ENCODE assay signal across 12 cellular contexts in the genomic region with DNA sequence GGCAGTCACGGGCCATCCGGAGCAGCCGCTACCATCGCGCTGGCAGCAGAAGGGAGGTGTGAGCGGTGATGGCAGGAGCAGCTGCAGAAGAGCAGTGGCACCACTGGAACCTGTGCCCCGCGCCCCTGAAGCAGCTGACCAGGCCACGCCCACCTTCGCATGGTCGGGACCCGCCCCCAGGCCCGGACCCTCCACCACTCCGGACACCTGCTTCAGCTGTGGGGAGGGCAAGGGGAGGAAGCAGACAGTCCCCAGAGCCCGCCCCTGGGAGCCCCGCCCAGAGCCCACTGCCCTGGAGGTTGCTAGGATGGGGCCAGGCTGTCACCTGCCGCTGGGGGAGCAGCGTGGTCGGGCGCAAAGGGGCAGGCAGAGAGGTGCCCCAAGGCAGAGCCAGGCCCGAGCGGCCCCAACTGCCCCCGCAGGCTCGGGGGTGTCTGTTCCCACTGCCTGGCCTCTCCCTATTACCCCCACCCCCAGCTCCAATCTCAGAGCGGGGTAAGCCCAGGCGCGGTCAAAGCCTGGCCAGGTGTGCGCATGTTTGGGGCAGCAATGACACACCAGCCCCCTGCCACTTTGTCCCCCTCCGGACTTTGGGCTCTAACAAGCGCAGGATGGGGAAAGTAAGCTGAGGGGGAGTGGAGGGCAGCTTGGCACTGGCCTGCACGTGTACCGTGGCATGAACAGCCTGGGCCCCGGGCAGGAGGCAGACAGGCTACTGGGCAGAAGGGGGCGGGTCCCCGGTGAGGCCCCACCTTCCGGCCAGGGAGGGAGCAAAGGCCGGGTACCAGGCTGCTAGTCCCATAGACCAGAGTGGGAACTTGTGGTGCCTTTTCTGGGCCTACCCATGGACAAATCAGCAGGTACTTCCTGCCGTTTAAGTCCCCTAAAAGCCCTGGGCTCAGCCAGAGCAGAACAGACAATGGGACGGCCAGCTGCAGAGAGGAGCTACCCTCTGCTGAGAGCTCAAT. TPM values are rescaled to one million over a fixed set of nuclear protein-coding genes. Genes with fewer than 3 reads are reported as not detected.
DNase-seq lines count a peak whose midpoint lies in the region; ATAC-seq, FAIRE-seq and TF ChIP-seq lines count a peak whose summit lies in the region.
"Had no signal": no experiment of that assay in that cellular context is flagged by ENCODE, and none has a peak within 500 bp of the region (broad histone marks: within the 10 kb centered on the region; RNA-seq: fewer than 3 reads in every experiment).

No MANE protein-coding gene starts in this region.

- H3K4me1 ChIP-seq in HUES64 (ENCODE audit: insufficient read depth, low read length) (no peaks in the 10 kb centered on the region), HepG2 (ENCODE audit: insufficient read depth, low read length) (peaks cover 36% of the 10 kb centered on the region)

- no peak overlapping the region for H3K4me2 ChIP-seq in HepG2 (ENCODE audit: low read depth, low read length)

- ATAC-seq in esophagus mucosa (peak; percentile 44), HepG2 (peak; percentile 73), HG03571 (IDR thresholded peaks at IDR 0.05; ENCODE audit: unreplicated experiment) (no peak)
- ATAC-seq in stimulated activated memory B cell treated with anti-CD40 and anti-IgM and Interleukin-4, amounts not matched to agents 10 μg/mL and 1 μg/mL and 100 μg/mL, for 72 hours, result peak; percentile 45
- ATAC-seq in CD4-positive, alpha-beta T cell (ENCODE audit: poor library complexity), result no peak

- H4K20me1 ChIP-seq in HepG2 (ENCODE audit: insufficient read depth, low read length), result no peaks in the 10 kb centered on the region

- TF ChIP-seq RAD21 in HepG2 (CRISPR knock-in tag; IDR thresholded peaks at IDR 0.05), result no peak

- H3K27ac Mint-ChIP-seq in stimulated activated memory B cell treated with anti-CD40 and anti-IgM and Interleukin-4, amounts not matched to agents 10 μg/mL and 1 μg/mL and 100 μg/mL, for 72 hours, result no peak overlapping the region
- no peak overlapping the region for H3K27ac Mint-ChIP-seq in CD4-positive, alpha-beta T cell
- H3K27ac Mint-ChIP-seq: activated naive CD8-positive, alpha-beta T cell treated with anti-CD3 and anti-CD28 coated beads, Interleukin-2, amount 10 ng/mL, durations not matched to agents 7 days and 5 days had no signal

- POLR2A ChIA-PET in HepG2 (lab: Yijun Ruan, JAX), result no interaction called here
- POLR2A ChIA-PET in CD4-positive, alpha-beta T cell (lab: Charles Lee), result interaction anchor here (0.6 kb wide), 1 partner anchor 29 kb away, joined by 3 read pairs; the partner anchor contains the start of gene PBRM1

- H3K9me3 ChIP-seq in HUES64 (ENCODE audit: insufficient read depth, low read depth, low read length) (no peaks in the 10 kb centered on the region), HepG2 (ENCODE audit: low read length) (no peaks in the 10 kb centered on the region)
- H3K9me3 ChIP-seq in CD4-positive, alpha-beta T cell (ENCODE audit: control insufficient read depth, low read length), result no peaks in the 10 kb centered on the region
- H3K9me3 ChIP-seq: ovary had no signal

- H3K27ac ChIP-seq in HUES64 (ENCODE audit: low read depth, low read length), result no peak overlapping the region; the same call in 1 of the 2 replicates
- no peak overlapping the region for H3K27ac ChIP-seq in HepG2 (ENCODE audit: extremely low read length, insufficient read depth, low read length)
- no peak overlapping the region for H3K27ac ChIP-seq in CD4-positive, alpha-beta T cell (ENCODE audit: low read depth, low read length)
- H3K27ac ChIP-seq: ovary, WERI-Rb-1 had no signal

- H2AFZ ChIP-seq in HepG2 (ENCODE audit: low read length), result no peak overlapping the region

- no TSS peak for BruUV-seq in HepG2 (replicated peaks; lab: Mats Ljungman, UMichigan)

- CTCF ChIA-PET in HepG2 (lab: Yijun Ruan, JAX; ENCODE audit: low intra/inter-chr PET ratio, low total read pairs), result no interaction called here
- CTCF ChIA-PET in CD4-positive, alpha-beta T cell (lab: Charles Lee), result no interaction called here

- H3K9me3 Mint-ChIP-seq in stimulated activated memory B cell treated with anti-CD40 and anti-IgM and Interleukin-4, amounts not matched to agents 10 μg/mL and 1 μg/mL and 100 μg/mL, for 72 hours, result peaks cover under 1% of the 10 kb centered on the region
- H3K9me3 Mint-ChIP-seq in CD4-positive, alpha-beta T cell, result no peaks in the 10 kb centered on the region

- peaks cover 29% of the 10 kb centered on the region for H3K36me3 Mint-ChIP-seq in stimulated activated memory B cell treated with anti-CD40 and anti-IgM and Interleukin-4, amounts not matched to agents 10 μg/mL and 1 μg/mL and 100 μg/mL, for 72 hours
- H3K36me3 Mint-ChIP-seq in CD4-positive, alpha-beta T cell (ENCODE audit: low read depth), result peaks cover 30% of the 10 kb centered on the region

- H3K4me3 ChIP-seq in HUES64 (ENCODE audit: low read length), result peak overlapping the region; percentile 57
- no peak overlapping the region for H3K4me3 ChIP-seq in HepG2 (replicated peaks in 1 of 3; ENCODE audit: insufficient read depth in 1 of 3, low read depth in 2 of 3, low read length in 3 of 3)
- H3K4me3 ChIP-seq: ovary had no signal

- H3K27me3 ChIP-seq in HUES64 (ENCODE audit: insufficient read depth, low read length) (no peaks in the 10 kb centered on the region), HepG2 (ENCODE audit: control insufficient read depth in 1 of 2, insufficient read depth in 2 of 2, low read length in 2 of 2) (no peaks in the 10 kb centered on the region)
- no peaks in the 10 kb centered on the region for H3K27me3 ChIP-seq in CD4-positive, alpha-beta T cell (ENCODE audit: control insufficient read depth, insufficient read depth, low read length)
- H3K27me3 ChIP-seq: ovary had no signal

- peaks cover 9% of the 10 kb centered on the region for H3K4me1 Mint-ChIP-seq in stimulated activated memory B cell treated with anti-CD40 and anti-IgM and Interleukin-4, amounts not matched to agents 10 μg/mL and 1 μg/mL and 100 μg/mL, for 72 hours
- H3K4me1 Mint-ChIP-seq in CD4-positive, alpha-beta T cell (ENCODE audit: low read depth), result peaks cover 2% of the 10 kb centered on the region

- peaks cover 27% of the 10 kb centered on the region for H3K36me3 ChIP-seq in HUES64 (ENCODE audit: insufficient read depth, low read length)
- peaks cover 1 to 3% of the 10 kb centered on the region in 2 experiments; a peak in 1 of 5 replicates for H3K36me3 ChIP-seq in HepG2 (replicated peaks in 1 of 2; ENCODE audit: control insufficient read depth in 1 of 2, insufficient read depth in 2 of 2, low read length in 2 of 2)
- H3K36me3 ChIP-seq: ovary had no signal

- FAIRE-seq in HepG2 (lab: Jason Lieb, UNC), result no peak

- 35% methylated on average over 39 of the region's 39 CpGs for WGBS in HUES64
- 87% methylated on average over 16 of the region's 39 CpGs for WGBS in HepG2 (ENCODE audit: low lambda C conversion rate)

- H3K4me3 Mint-ChIP-seq in stimulated activated memory B cell treated with anti-CD40 and anti-IgM and Interleukin-4, amounts not matched to agents 10 μg/mL and 1 μg/mL and 100 μg/mL, for 72 hours, result no peak overlapping the region
- H3K4me3 Mint-ChIP-seq in CD4-positive, alpha-beta T cell, result no peak overlapping the region
- H3K4me3 Mint-ChIP-seq: activated naive CD8-positive, alpha-beta T cell treated with anti-CD3 and anti-CD28 coated beads, Interleukin-2, amount 10 ng/mL, durations not matched to agents 7 days and 5 days had no signal

- TF ChIP-seq EP300 in HepG2 (IDR thresholded peaks at IDR 0.05; ENCODE audit: low read depth in 2 of 2, low read length in 2 of 2) (no peak), HepG2 (CRISPR knock-in tag; IDR thresholded peaks at IDR 0.05; ENCODE audit: borderline replicate concordance) (no peak)

- H3K27me3 Mint-ChIP-seq in stimulated activated memory B cell treated with anti-CD40 and anti-IgM and Interleukin-4, amounts not matched to agents 10 μg/mL and 1 μg/mL and 100 μg/mL, for 72 hours, result no peaks in the 10 kb centered on the region
- no peaks in the 10 kb centered on the region for H3K27me3 Mint-ChIP-seq in CD4-positive, alpha-beta T cell
- H3K27me3 Mint-ChIP-seq: activated naive CD8-positive, alpha-beta T cell treated with anti-CD3 and anti-CD28 coated beads, Interleukin-2, amount 10 ng/mL, durations not matched to agents 7 days and 5 days had no signal

- no peaks in the 10 kb centered on the region for H3K79me2 ChIP-seq in HepG2 (ENCODE audit: insufficient read depth, low read length)

- intact Hi-C loops in HepG2 (cut with micrococcal nuclease; ENCODE audit: unreplicated experiment), result no loop called here
- intact Hi-C loops in CD4-positive, alpha-beta T cell (cut with DNase I, micrococcal nuclease), result no loop called here

- no peak for DNase-seq in HepG2 (ENCODE audit: low spot score)
- DNase-seq in CD4-positive, alpha-beta T cell, result no peak
- no peak for DNase-seq in activated naive CD4-positive, alpha-beta T cell treated with anti-CD3 and anti-CD28 coated beads, Interleukin-2, amount 50 U/mL, for 16 hours
- DNase-seq: activated naive CD8-positive, alpha-beta T cell treated with anti-CD3 and anti-CD28 coated beads, Interleukin-2, amount 10 ng/mL, durations not matched to agents 7 days and 5 days; GF-D8; NCI-H1092 treated with DMSO at 0.1 percent for 48 hours; ovary; WERI-Rb-1 had no signal

- H3K9ac ChIP-seq in HUES64 (ENCODE audit: low read depth, low read length) (no peak overlapping the region), HepG2 (ENCODE audit: insufficient read depth, low read depth, low read length) (no peak overlapping the region)

- no peak for TF ChIP-seq CTCF in HepG2 (CRISPR knock-in tag; IDR thresholded peaks at IDR 0.05)
- TF ChIP-seq CTCF in CD4-positive, alpha-beta T cell (IDR thresholded peaks at IDR 0.05), result no peak

- in situ Hi-C loops in HepG2 (cut with HindIII; ENCODE audit: extremely low pct_ligation_motif_present, low pct_unique_long_range_greater_than_20kb), result no loop called here

- no peak for TF ChIP-seq POLR2A in HepG2 (IDR thresholded peaks at IDR 0.05; ENCODE audit: insufficient read depth in 1 of 2, low read depth in 2 of 2, low read length in 2 of 2)

RNA-seq across cellular contexts. Expression of gene SPCS1, which starts 8.7 kb away (rescaled TPM):
- 126 TPM for polyA plus RNA-seq in HUES64 (2013, experiment 1 of 2)
- 132 TPM for polyA plus RNA-seq in HUES64 (2013, experiment 2 of 2)
- 70.6 TPM for total RNA-seq in esophagus mucosa
- 100 and 120 TPM in 2 replicates for total RNA-seq in HepG2 (2016; rRNA removed; fragmentation: Illumina TruSeq; extraction: Trizol)
- total RNA-seq in HepG2 (2016; cell fraction: cytosol; rRNA removed; fragmentation: Illumina TruSeq; extraction: Trizol; ENCODE audit: low read depth), result 40.5 and 45.6 TPM in 2 replicates
- 101 and 120 TPM in 2 replicates for total RNA-seq in HepG2 (2016; cell fraction: insoluble cytoplasmic fraction; rRNA removed; fragmentation: Illumina TruSeq; extraction: Trizol)
- 58.3 and 62.1 TPM in 2 replicates for total RNA-seq in HepG2 (2016; cell fraction: membrane; rRNA removed; fragmentation: Illumina TruSeq; extraction: Trizol)
- total RNA-seq in HepG2 (2016; cell fraction: nucleus; rRNA removed; fragmentation: Illumina TruSeq; extraction: Trizol), result 98.8 and 103 TPM in 2 replicates
- polyA plus RNA-seq in HepG2 (2011; rRNA removed), result 61.8 and 84.6 TPM in 2 replicates
- 92.3 and 116 TPM in 2 replicates for polyA plus RNA-seq in HepG2 (2011; cell fraction: cytosol; rRNA removed)
- 20.3 and 25.6 TPM in 2 replicates for polyA plus RNA-seq in HepG2 (2011; cell fraction: nucleus; rRNA removed)
- polyA plus RNA-seq in HepG2 (2012), result 100 and 134 TPM in 2 replicates
- polyA plus RNA-seq in HepG2 (2016; cell fraction: cytosol; fragmentation: Illumina TruSeq; extraction: Trizol; ENCODE audit: low read depth), result 78.3 and 89.5 TPM in 2 replicates
- polyA plus RNA-seq in HepG2 (2016; cell fraction: insoluble cytoplasmic fraction; fragmentation: Illumina TruSeq; extraction: Trizol; ENCODE audit: low read depth), result 176 and 187 TPM in 2 replicates
- polyA plus RNA-seq in HepG2 (2016; cell fraction: membrane; fragmentation: Illumina TruSeq; extraction: Trizol; ENCODE audit: low read depth), result 91.4 and 105 TPM in 2 replicates
- 241 and 261 TPM in 2 replicates for polyA plus RNA-seq in HepG2 (2016; cell fraction: nucleus; fragmentation: Illumina TruSeq; extraction: Trizol; ENCODE audit: insufficient read depth, low read depth)
- polyA minus RNA-seq in HepG2 (2011; rRNA and poly(A)+ RNA removed; ENCODE audit: low replicate concordance), result 76.0 and 91.3 TPM in 2 replicates
- 48.9 and 80.5 TPM in 2 replicates for polyA minus RNA-seq in HepG2 (2011; cell fraction: cytosol; rRNA and poly(A)+ RNA removed)
- polyA minus RNA-seq in HepG2 (2011; cell fraction: nucleus; rRNA and poly(A)+ RNA removed), result 23.1 and 23.6 TPM in 2 replicates
- total RNA-seq in CD4-positive, alpha-beta T cell, result 10 to 100 TPM; 60.0 to 64.5 TPM

RNA-seq across cellular contexts. Expression of gene GLT8D1, which starts 9.0 kb away (rescaled TPM):
- polyA plus RNA-seq in HUES64 (2013, experiment 1 of 2), result 34.7 TPM
- 52.9 TPM for polyA plus RNA-seq in HUES64 (2013, experiment 2 of 2)
- 16.7 TPM for total RNA-seq in esophagus mucosa
- total RNA-seq in HepG2 (2016; rRNA removed; fragmentation: Illumina TruSeq; extraction: Trizol), result 65.1 and 110 TPM in 2 replicates
- total RNA-seq in HepG2 (2016; cell fraction: cytosol; rRNA removed; fragmentation: Illumina TruSeq; extraction: Trizol; ENCODE audit: low read depth), result 26.1 and 37.4 TPM in 2 replicates
- 57.9 and 103 TPM in 2 replicates for total RNA-seq in HepG2 (2016; cell fraction: insoluble cytoplasmic fraction; rRNA removed; fragmentation: Illumina TruSeq; extraction: Trizol)
- 58.5 and 71.5 TPM in 2 replicates for total RNA-seq in HepG2 (2016; cell fraction: membrane; rRNA removed; fragmentation: Illumina TruSeq; extraction: Trizol)
- 95.9 and 108 TPM in 2 replicates for total RNA-seq in HepG2 (2016; cell fraction: nucleus; rRNA removed; fragmentation: Illumina TruSeq; extraction: Trizol)
- polyA plus RNA-seq in HepG2 (2011; rRNA removed), result 109 and 121 TPM in 2 replicates
- polyA plus RNA-seq in HepG2 (2011; cell fraction: cytosol; rRNA removed), result 73.3 and 91.3 TPM in 2 replicates
- 70.1 and 84.3 TPM in 2 replicates for polyA plus RNA-seq in HepG2 (2011; cell fraction: nucleus; rRNA removed)
- polyA plus RNA-seq in HepG2 (2012), result 73.6 and 98.8 TPM in 2 replicates
- polyA plus RNA-seq in HepG2 (2016; cell fraction: cytosol; fragmentation: Illumina TruSeq; extraction: Trizol; ENCODE audit: low read depth), result 24.2 and 36.5 TPM in 2 replicates
- 69.1 and 71.8 TPM in 2 replicates for polyA plus RNA-seq in HepG2 (2016; cell fraction: insoluble cytoplasmic fraction; fragmentation: Illumina TruSeq; extraction: Trizol; ENCODE audit: low read depth)
- polyA plus RNA-seq in HepG2 (2016; cell fraction: membrane; fragmentation: Illumina TruSeq; extraction: Trizol; ENCODE audit: low read depth), result 43.6 and 60.3 TPM in 2 replicates
- 167 and 178 TPM in 2 replicates for polyA plus RNA-seq in HepG2 (2016; cell fraction: nucleus; fragmentation: Illumina TruSeq; extraction: Trizol; ENCODE audit: insufficient read depth, low read depth)
- 39.4 and 50.8 TPM in 2 replicates for polyA minus RNA-seq in HepG2 (2011; rRNA and poly(A)+ RNA removed; ENCODE audit: low replicate concordance)
- polyA minus RNA-seq in HepG2 (2011; cell fraction: cytosol; rRNA and poly(A)+ RNA removed), result 36.1 and 37.9 TPM in 2 replicates
- 33.9 and 50.1 TPM in 2 replicates for polyA minus RNA-seq in HepG2 (2011; cell fraction: nucleus; rRNA and poly(A)+ RNA removed)
- 10 to 100 TPM in 1 of 2 experiments, 1 to 10 TPM in 1; 8.4 to 10.8 TPM for total RNA-seq in CD4-positive, alpha-beta T cell

RNA-seq across cellular contexts. Expression of gene GNL3, which starts 28.8 kb away (rescaled TPM):
- 167 TPM for polyA plus RNA-seq in HUES64 (2013, experiment 1 of 2)
- polyA plus RNA-seq in HUES64 (2013, experiment 2 of 2), result 155 TPM
- total RNA-seq in esophagus mucosa (76.4 TPM), HepG2 (2016; rRNA removed; fragmentation: Illumina TruSeq; extraction: Trizol) (257 and 281 TPM in 2 replicates)
- 60.4 and 64.3 TPM in 2 replicates for total RNA-seq in HepG2 (2016; cell fraction: cytosol; rRNA removed; fragmentation: Illumina TruSeq; extraction: Trizol; ENCODE audit: low read depth)
- total RNA-seq in HepG2 (2016; cell fraction: insoluble cytoplasmic fraction; rRNA removed; fragmentation: Illumina TruSeq; extraction: Trizol), result 257 and 284 TPM in 2 replicates
- 76.1 and 91.0 TPM in 2 replicates for total RNA-seq in HepG2 (2016; cell fraction: membrane; rRNA removed; fragmentation: Illumina TruSeq; extraction: Trizol)
- total RNA-seq in HepG2 (2016; cell fraction: nucleus; rRNA removed; fragmentation: Illumina TruSeq; extraction: Trizol), result 252 and 273 TPM in 2 replicates
- 91.7 and 129 TPM in 2 replicates for polyA plus RNA-seq in HepG2 (2011; rRNA removed)
- polyA plus RNA-seq in HepG2 (2011; cell fraction: cytosol; rRNA removed), result 37.1 and 48.9 TPM in 2 replicates
- 185 and 204 TPM in 2 replicates for polyA plus RNA-seq in HepG2 (2011; cell fraction: nucleus; rRNA removed)
- polyA plus RNA-seq in HepG2 (2012), result 118 and 153 TPM in 2 replicates
- 27.6 and 27.7 TPM in 2 replicates for polyA plus RNA-seq in HepG2 (2016; cell fraction: cytosol; fragmentation: Illumina TruSeq; extraction: Trizol; ENCODE audit: low read depth)
- 214 and 224 TPM in 2 replicates for polyA plus RNA-seq in HepG2 (2016; cell fraction: insoluble cytoplasmic fraction; fragmentation: Illumina TruSeq; extraction: Trizol; ENCODE audit: low read depth)
- 41.7 and 44.4 TPM in 2 replicates for polyA plus RNA-seq in HepG2 (2016; cell fraction: membrane; fragmentation: Illumina TruSeq; extraction: Trizol; ENCODE audit: low read depth)
- 336 and 359 TPM in 2 replicates for polyA plus RNA-seq in HepG2 (2016; cell fraction: nucleus; fragmentation: Illumina TruSeq; extraction: Trizol; ENCODE audit: insufficient read depth, low read depth)
- 38.6 and 73.5 TPM in 2 replicates for polyA minus RNA-seq in HepG2 (2011; rRNA and poly(A)+ RNA removed; ENCODE audit: low replicate concordance)
- 34.7 and 37.7 TPM in 2 replicates for polyA minus RNA-seq in HepG2 (2011; cell fraction: cytosol; rRNA and poly(A)+ RNA removed)
- polyA minus RNA-seq in HepG2 (2011; cell fraction: nucleus; rRNA and poly(A)+ RNA removed), result 291 and 322 TPM in 2 replicates
- 100 to 1,000 TPM; 104 to 106 TPM for total RNA-seq in CD4-positive, alpha-beta T cell

RNA-seq across cellular contexts. Expression of gene PBRM1, which starts 28.9 kb away (rescaled TPM):
- 53.2 TPM for polyA plus RNA-seq in HUES64 (2013, experiment 1 of 2)
- polyA plus RNA-seq in HUES64 (2013, experiment 2 of 2), result 45.8 TPM
- total RNA-seq in esophagus mucosa, result 41.6 TPM
- 33.2 and 47.0 TPM in 2 replicates for total RNA-seq in HepG2 (2016; rRNA removed; fragmentation: Illumina TruSeq; extraction: Trizol)
- 5.1 and 8.0 TPM in 2 replicates for total RNA-seq in HepG2 (2016; cell fraction: cytosol; rRNA removed; fragmentation: Illumina TruSeq; extraction: Trizol; ENCODE audit: low read depth)
- total RNA-seq in HepG2 (2016; cell fraction: insoluble cytoplasmic fraction; rRNA removed; fragmentation: Illumina TruSeq; extraction: Trizol), result 33.8 and 40.2 TPM in 2 replicates
- 13.4 and 13.8 TPM in 2 replicates for total RNA-seq in HepG2 (2016; cell fraction: membrane; rRNA removed; fragmentation: Illumina TruSeq; extraction: Trizol)
- total RNA-seq in HepG2 (2016; cell fraction: nucleus; rRNA removed; fragmentation: Illumina TruSeq; extraction: Trizol), result 49.5 and 50.7 TPM in 2 replicates
- 9.6 and 10.9 TPM in 2 replicates for polyA plus RNA-seq in HepG2 (2011; rRNA removed)
- polyA plus RNA-seq in HepG2 (2011; cell fraction: cytosol; rRNA removed), result 6.0 and 7.9 TPM in 2 replicates
- 15.1 and 15.8 TPM in 2 replicates for polyA plus RNA-seq in HepG2 (2011; cell fraction: nucleus; rRNA removed)
- 10.4 and 11.8 TPM in 2 replicates for polyA plus RNA-seq in HepG2 (2012)
- 0.65 and 1.2 TPM in 2 replicates for polyA plus RNA-seq in HepG2 (2016; cell fraction: cytosol; fragmentation: Illumina TruSeq; extraction: Trizol; ENCODE audit: low read depth)
- polyA plus RNA-seq in HepG2 (2016; cell fraction: insoluble cytoplasmic fraction; fragmentation: Illumina TruSeq; extraction: Trizol; ENCODE audit: low read depth), result 19.3 and 20.8 TPM in 2 replicates
- polyA plus RNA-seq in HepG2 (2016; cell fraction: membrane; fragmentation: Illumina TruSeq; extraction: Trizol; ENCODE audit: low read depth), result 1.9 and 2.1 TPM in 2 replicates
- 22.8 and 26.1 TPM in 2 replicates for polyA plus RNA-seq in HepG2 (2016; cell fraction: nucleus; fragmentation: Illumina TruSeq; extraction: Trizol; ENCODE audit: insufficient read depth, low read depth)
- 25.3 and 61.3 TPM in 2 replicates for polyA minus RNA-seq in HepG2 (2011; rRNA and poly(A)+ RNA removed; ENCODE audit: low replicate concordance)
- 22.6 and 23.7 TPM in 2 replicates for polyA minus RNA-seq in HepG2 (2011; cell fraction: cytosol; rRNA and poly(A)+ RNA removed)
- polyA minus RNA-seq in HepG2 (2011; cell fraction: nucleus; rRNA and poly(A)+ RNA removed), result 57.8 and 69.2 TPM in 2 replicates
- 10 to 100 TPM; 47.6 to 48.1 TPM for total RNA-seq in CD4-positive, alpha-beta T cell

RNA-seq across cellular contexts. Expression of gene NEK4, which starts 56.1 kb away (rescaled TPM):
- 16.0 TPM for polyA plus RNA-seq in HUES64 (2013, experiment 1 of 2)
- polyA plus RNA-seq in HUES64 (2013, experiment 2 of 2), result 18.4 TPM
- 14.7 TPM for total RNA-seq in esophagus mucosa
- 38.0 and 38.5 TPM in 2 replicates for total RNA-seq in HepG2 (2016; rRNA removed; fragmentation: Illumina TruSeq; extraction: Trizol)
- 18.0 and 19.7 TPM in 2 replicates for total RNA-seq in HepG2 (2016; cell fraction: cytosol; rRNA removed; fragmentation: Illumina TruSeq; extraction: Trizol; ENCODE audit: low read depth)
- total RNA-seq in HepG2 (2016; cell fraction: insoluble cytoplasmic fraction; rRNA removed; fragmentation: Illumina TruSeq; extraction: Trizol), result 34.9 and 36.4 TPM in 2 replicates
- total RNA-seq in HepG2 (2016; cell fraction: membrane; rRNA removed; fragmentation: Illumina TruSeq; extraction: Trizol), result 51.1 and 53.4 TPM in 2 replicates
- 26.1 and 33.6 TPM in 2 replicates for total RNA-seq in HepG2 (2016; cell fraction: nucleus; rRNA removed; fragmentation: Illumina TruSeq; extraction: Trizol)
- polyA plus RNA-seq in HepG2 (2011; rRNA removed), result 16.5 and 16.7 TPM in 2 replicates
- 8.4 and 11.3 TPM in 2 replicates for polyA plus RNA-seq in HepG2 (2011; cell fraction: cytosol; rRNA removed)
- polyA plus RNA-seq in HepG2 (2011; cell fraction: nucleus; rRNA removed), result 13.6 and 17.2 TPM in 2 replicates
- 13.3 and 14.9 TPM in 2 replicates for polyA plus RNA-seq in HepG2 (2012)
- polyA plus RNA-seq in HepG2 (2016; cell fraction: cytosol; fragmentation: Illumina TruSeq; extraction: Trizol; ENCODE audit: low read depth), result 8.7 and 9.1 TPM in 2 replicates
- 27.2 and 31.1 TPM in 2 replicates for polyA plus RNA-seq in HepG2 (2016; cell fraction: insoluble cytoplasmic fraction; fragmentation: Illumina TruSeq; extraction: Trizol; ENCODE audit: low read depth)
- 22.7 and 22.9 TPM in 2 replicates for polyA plus RNA-seq in HepG2 (2016; cell fraction: membrane; fragmentation: Illumina TruSeq; extraction: Trizol; ENCODE audit: low read depth)
- polyA plus RNA-seq in HepG2 (2016; cell fraction: nucleus; fragmentation: Illumina TruSeq; extraction: Trizol; ENCODE audit: insufficient read depth, low read depth), result 31.4 and 31.8 TPM in 2 replicates
- polyA minus RNA-seq in HepG2 (2011; rRNA and poly(A)+ RNA removed; ENCODE audit: low replicate concordance), result 8.2 and 15.1 TPM in 2 replicates
- polyA minus RNA-seq in HepG2 (2011; cell fraction: cytosol; rRNA and poly(A)+ RNA removed), result 12.0 and 14.8 TPM in 2 replicates
- 31.7 and 49.4 TPM in 2 replicates for polyA minus RNA-seq in HepG2 (2011; cell fraction: nucleus; rRNA and poly(A)+ RNA removed)
- total RNA-seq in CD4-positive, alpha-beta T cell, result 1 to 10 TPM; 6.1 to 6.9 TPM

Comparison
In these comparisons a context has a peak if more than half of its experiments do, and no peak if none do; other contexts are left out.
1. ATAC-seq: peak in esophagus mucosa (single experiment), HepG2 (single experiment) and stimulated activated memory B cell treated with anti-CD40 and anti-IgM and Interleukin-4, amounts not matched to agents 10 μg/mL and 1 μg/mL and 100 μg/mL, for 72 hours (single experiment); none in CD4-positive, alpha-beta T cell (single experiment) and HG03571 (single experiment).